In the genomic region with DNA sequence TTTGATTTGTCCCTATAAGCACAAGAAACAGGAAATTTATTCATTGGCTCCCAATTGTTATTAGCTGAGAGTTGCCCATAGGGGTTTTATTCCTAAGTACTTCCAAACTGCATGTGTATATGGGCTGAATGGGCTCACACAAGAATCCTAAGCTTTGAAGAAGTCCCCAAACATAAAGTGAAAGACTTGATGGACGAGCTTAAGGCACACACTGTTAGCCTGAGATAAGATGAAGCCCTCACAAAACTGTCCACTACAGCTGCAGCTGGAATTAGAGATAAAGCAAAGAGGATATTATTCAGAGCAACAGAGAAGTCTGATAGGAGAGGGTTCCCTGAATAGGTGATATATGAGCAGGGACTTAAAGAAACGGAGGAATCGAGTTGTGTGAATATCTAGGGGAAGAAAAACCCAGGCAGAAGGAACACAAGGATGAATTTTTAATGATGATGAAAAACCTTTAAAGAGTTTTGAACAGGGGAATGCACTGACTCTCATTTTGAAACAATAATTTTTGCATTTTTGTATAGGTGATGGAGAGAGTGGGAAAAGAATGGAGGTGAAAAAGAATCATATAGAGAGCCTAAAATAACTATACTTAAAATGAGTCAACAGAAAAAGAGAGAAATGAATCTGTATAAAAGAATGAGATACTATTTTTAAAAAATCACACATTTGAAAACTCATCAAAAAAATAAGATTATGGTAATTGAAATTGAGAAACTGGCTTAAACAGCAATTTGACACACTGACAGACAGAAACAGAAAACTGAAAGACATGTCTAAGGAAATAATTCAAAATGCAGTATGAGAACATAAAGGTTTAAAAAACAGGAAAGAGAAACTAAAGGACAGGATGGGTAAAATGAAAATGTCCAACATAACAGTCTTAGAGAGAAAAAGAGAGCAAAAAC, we compare ENCODE assay signal across 20 cellular contexts.
DNase-seq lines count a peak whose midpoint lies in the region; ATAC-seq and TF ChIP-seq lines count a peak whose summit lies in the region.
"Had no signal": no experiment of that assay in that cellular context is flagged by ENCODE, and none has a peak within 500 bp of the region (broad histone marks: within the 10 kb centered on the region; RNA-seq: fewer than 3 reads in every experiment).

No MANE protein-coding gene starts in this region.

- H3F3A ChIP-seq in GM23338 (replicated peaks; ENCODE audit: low read depth) (no peaks in the 10 kb centered on the region), PC-3 (ENCODE audit: low read length, unreplicated experiment) (no peaks in the 10 kb centered on the region)

- intact Hi-C loops in PC-3 (cut with micrococcal nuclease) (no loop called here), prostate gland (cut with DNase I) (no loop called here)

- CTCF ChIA-PET in CD8-positive, alpha-beta memory T cell (lab: Charles Lee): no interaction called here
- CTCF ChIA-PET in PC-3 (lab: Charles Lee): no interaction called here

- H3K4me1 ChIP-seq in CD8-positive, alpha-beta memory T cell (ENCODE audit: insufficient read depth, low read length): no peaks in the 10 kb centered on the region
- no peaks in the 10 kb centered on the region for H3K4me1 ChIP-seq in GM23338 (ENCODE audit: insufficient read depth)
- H3K4me1 ChIP-seq in PC-3 (ENCODE audit: insufficient read depth, low read length): no peaks in the 10 kb centered on the region
- H3K4me1 ChIP-seq in prostate gland (replicated peaks): no peaks in the 10 kb centered on the region

- POLR2A ChIA-PET in CD8-positive, alpha-beta memory T cell (lab: Charles Lee): no interaction called here
- POLR2A ChIA-PET in PC-3 (lab: Charles Lee; ENCODE audit: unreplicated experiment): no interaction called here

- H3K9me3 Mint-ChIP-seq in CD8-positive, alpha-beta memory T cell: peaks cover 0 to 5% (median 0%) of the 10 kb centered on the region in 5 donors
- H3K9me3 Mint-ChIP-seq in GM23338 (peaks cover 3% of the 10 kb centered on the region; the same call in 1 of the 3 replicates), endothelial cell (ENCODE audit: unreplicated experiment) (no peaks in the 10 kb centered on the region)

- peaks cover 5 to 36% of the 10 kb centered on the region in 2 donors for H3K27me3 Mint-ChIP-seq in CD8-positive, alpha-beta memory T cell
- H3K27me3 Mint-ChIP-seq in GM23338 (ENCODE audit: insufficient read depth, low read depth, poor library complexity): no peaks in the 10 kb centered on the region
- no peaks in the 10 kb centered on the region for H3K27me3 Mint-ChIP-seq in endothelial cell (ENCODE audit: unreplicated experiment)

- no peak overlapping the region for H3K27ac Mint-ChIP-seq in CD8-positive, alpha-beta memory T cell
- H3K27ac Mint-ChIP-seq in GM23338: no peak overlapping the region
- H3K27ac Mint-ChIP-seq in endothelial cell (ENCODE audit: unreplicated experiment): peak overlapping the region; percentile 72

- no peak overlapping the region for H3K9ac ChIP-seq in PC-3 (ENCODE audit: low read length)
- H3K9ac ChIP-seq: BLaER1 had no signal

- no peaks in the 10 kb centered on the region for H3K36me3 Mint-ChIP-seq in CD8-positive, alpha-beta memory T cell
- no peaks in the 10 kb centered on the region for H3K36me3 Mint-ChIP-seq in GM23338 (ENCODE audit: low read depth)
- H3K36me3 Mint-ChIP-seq in endothelial cell (ENCODE audit: low read depth, unreplicated experiment): no peaks in the 10 kb centered on the region
- H3K36me3 Mint-ChIP-seq: CD4-positive, alpha-beta memory T cell had no signal

- H3K9me2 ChIP-seq in GM23338 (ENCODE audit: insufficient read depth): no peaks in the 10 kb centered on the region
- no peaks in the 10 kb centered on the region for H3K9me2 ChIP-seq in PC-3 (replicated peaks; ENCODE audit: low read length)

- H3K4me3 Mint-ChIP-seq in CD8-positive, alpha-beta memory T cell: no peak overlapping the region
- no peak overlapping the region for H3K4me3 Mint-ChIP-seq in GM23338
- no peak overlapping the region for H3K4me3 Mint-ChIP-seq in endothelial cell (ENCODE audit: unreplicated experiment)
- H3K4me3 Mint-ChIP-seq: CD4-positive, alpha-beta memory T cell had no signal

- H3K9me3 ChIP-seq in CD8-positive, alpha-beta memory T cell (ENCODE audit: low read length): no peaks in the 10 kb centered on the region
- H3K9me3 ChIP-seq in PC-3 (ENCODE audit: low read length) (no peaks in the 10 kb centered on the region), prostate gland (no peaks in the 10 kb centered on the region)
- H3K9me3 ChIP-seq: BLaER1, MG63 had no signal

- H3K27me3 ChIP-seq in CD8-positive, alpha-beta memory T cell (ENCODE audit: insufficient read depth, low read length, poor library complexity, severe bottlenecking): no peaks in the 10 kb centered on the region
- H3K27me3 ChIP-seq in GM23338 (ENCODE audit: insufficient read depth) (no peaks in the 10 kb centered on the region), PC-3 (ENCODE audit: low read length) (peaks cover 5% of the 10 kb centered on the region; the same call in 1 of the 2 replicates), prostate gland (replicated peaks; ENCODE audit: insufficient read depth) (no peaks in the 10 kb centered on the region)
- H3K27me3 ChIP-seq: BLaER1, MG63 had no signal

- H3K36me3 ChIP-seq in CD8-positive, alpha-beta memory T cell (ENCODE audit: insufficient read depth, low read length): no peaks in the 10 kb centered on the region
- H3K36me3 ChIP-seq in GM23338 (ENCODE audit: insufficient read depth): no peaks in the 10 kb centered on the region
- no peaks in the 10 kb centered on the region for H3K36me3 ChIP-seq in PC-3 (ENCODE audit: low read depth, low read length)
- no peaks in the 10 kb centered on the region for H3K36me3 ChIP-seq in prostate gland
- H3K36me3 ChIP-seq: BLaER1, MG63 had no signal

- peak overlapping the region; percentile 47 for H3K27ac ChIP-seq in CD8-positive, alpha-beta memory T cell (ENCODE audit: low read depth, low read length)
- no peak overlapping the region for H3K27ac ChIP-seq in GM23338 (ENCODE audit: low read depth)
- H3K27ac ChIP-seq in PC-3 (ENCODE audit: low read length): no peak overlapping the region
- no peak overlapping the region for H3K27ac ChIP-seq in prostate gland
- H3K27ac ChIP-seq: BLaER1, SK-N-MC had no signal

- WGBS in prostate gland: 51% methylated on average over 3 of the region's 3 CpGs

- DNase-seq in CD8-positive, alpha-beta memory T cell: no peak
- DNase-seq in GM23338 (ENCODE audit: low spot score) (no peak), OCI-M2 (lab: John Stamatoyannopoulos, UW; ENCODE audit: unreplicated experiment) (peak; percentile 40), endothelial cell (ENCODE audit: low spot score) (no peak), PC-3 (no peak), prostate gland (ENCODE audit: low spot score) (no peak)
- DNase-seq: CD4-positive, alpha-beta memory T cell; DMS79; H7; Karpas-422; MG63; NCI-H1092 treated with DMSO at 0.1 percent for 48 hours; NCI-H146; NCI-H2029 treated with DMSO at 0.1 percent for 48 hours; NCI-H2171; NCI-H526; SHP77 had no signal

- no peaks in the 10 kb centered on the region for H3K4me1 Mint-ChIP-seq in CD8-positive, alpha-beta memory T cell
- no peaks in the 10 kb centered on the region; the same call in 2 of the 3 replicates for H3K4me1 Mint-ChIP-seq in GM23338
- H3K4me1 Mint-ChIP-seq in endothelial cell (ENCODE audit: unreplicated experiment): peaks cover 24% of the 10 kb centered on the region
- H3K4me1 Mint-ChIP-seq: CD4-positive, alpha-beta memory T cell had no signal

- H3K4me2 ChIP-seq in GM23338 (no peak overlapping the region), PC-3 (ENCODE audit: low read length) (no peak overlapping the region)
- H3K4me2 ChIP-seq: BLaER1 had no signal

- H2AFZ ChIP-seq in GM23338: peak overlapping the region; percentile 52; the same call in 1 of the 2 replicates
- H2AFZ ChIP-seq in PC-3 (ENCODE audit: low read length): no peak overlapping the region

- H3K79me2 ChIP-seq in GM23338 (replicated peaks; ENCODE audit: insufficient read depth) (no peaks in the 10 kb centered on the region), PC-3 (ENCODE audit: low read length) (no peaks in the 10 kb centered on the region)

- no peak for ATAC-seq in GM23338
- no peak for ATAC-seq in PC-3
- no peak for ATAC-seq in GM19324 (IDR thresholded peaks at IDR 0.05; ENCODE audit: low FRiP score, unreplicated experiment)

- BruUV-seq in PC-3 (replicated peaks; lab: Mats Ljungman, UMichigan): no TSS peak

- H4K20me1 ChIP-seq in GM23338 (replicated peaks; ENCODE audit: insufficient read depth): no peaks in the 10 kb centered on the region
- no peaks in the 10 kb centered on the region for H4K20me1 ChIP-seq in PC-3 (ENCODE audit: low read length)
- H4K20me1 ChIP-seq: BLaER1 had no signal

- TF ChIP-seq POLR2A in prostate gland (IDR thresholded peaks at IDR 0.05): no peak

- H3K4me3 ChIP-seq in CD8-positive, alpha-beta memory T cell (ENCODE audit: low read length): no peak overlapping the region
- no peak overlapping the region for H3K4me3 ChIP-seq in GM23338
- no peak overlapping the region for H3K4me3 ChIP-seq in PC-3 (ENCODE audit: low read length)
- H3K4me3 ChIP-seq in prostate gland: no peak overlapping the region
- H3K4me3 ChIP-seq: BLaER1, MG63, SK-N-MC had no signal

- TF ChIP-seq CTCF in GM23338 (conservative IDR thresholded peaks at IDR 0.05; ENCODE audit: low read depth in 2 of 2): no peak
- no peak for TF ChIP-seq CTCF in endothelial cell (IDR thresholded peaks at IDR 0.05; ENCODE audit: unreplicated experiment)
- TF ChIP-seq CTCF in PC-3 (conservative IDR thresholded peaks at IDR 0.05; ENCODE audit: low read depth, low read length): no peak
- no peak for TF ChIP-seq CTCF in prostate gland (IDR thresholded peaks at IDR 0.05)

TF ChIP-seq in GM23338, 12 proteins besides CTCF, POLR2A, EP300 and RAD21 (continues in another document):
- TF ChIP-seq POLR2AphosphoS5 (IDR thresholded peaks at IDR 0.05; ENCODE audit: low read depth): no peak
- TF ChIP-seq NANOG (IDR thresholded peaks at IDR 0.05; ENCODE audit: borderline replicate concordance): no peak
- TF ChIP-seq ZNF331 (CRISPR knock-in tag; IDR thresholded peaks at IDR 0.05; ENCODE audit: low read depth): no peak
- no peak for TF ChIP-seq ZNF114 (CRISPR knock-in tag; IDR thresholded peaks at IDR 0.05)
- no peak for TF ChIP-seq JUNB (IDR thresholded peaks at IDR 0.05; ENCODE audit: unreplicated experiment)
- no peak for TF ChIP-seq STAT1 (IDR thresholded peaks at IDR 0.05; ENCODE audit: unreplicated experiment)
- TF ChIP-seq, protein P1, sequence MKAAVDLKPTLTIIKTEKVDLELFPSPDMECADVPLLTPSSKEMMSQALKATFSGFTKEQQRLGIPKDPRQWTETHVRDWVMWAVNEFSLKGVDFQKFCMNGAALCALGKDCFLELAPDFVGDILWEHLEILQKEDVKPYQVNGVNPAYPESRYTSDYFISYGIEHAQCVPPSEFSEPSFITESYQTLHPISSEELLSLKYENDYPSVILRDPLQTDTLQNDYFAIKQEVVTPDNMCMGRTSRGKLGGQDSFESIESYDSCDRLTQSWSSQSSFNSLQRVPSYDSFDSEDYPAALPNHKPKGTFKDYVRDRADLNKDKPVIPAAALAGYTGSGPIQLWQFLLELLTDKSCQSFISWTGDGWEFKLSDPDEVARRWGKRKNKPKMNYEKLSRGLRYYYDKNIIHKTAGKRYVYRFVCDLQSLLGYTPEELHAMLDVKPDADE (IDR thresholded peaks at IDR 0.05): no peak
- TF ChIP-seq CREB1 (CRISPR knock-in tag; IDR thresholded peaks at IDR 0.05; ENCODE audit: low read depth): no peak
- no peak for TF ChIP-seq EZH2phosphoT487 (IDR thresholded peaks at IDR 0.05; ENCODE audit: unreplicated experiment)
